Comparison of ENCODE assay signal across 8 cellular contexts in genomic region chr17:40433551-40434384, GRCh38. TPM values are rescaled to one million over a fixed set of nuclear protein-coding genes. Genes with fewer than 3 reads are reported as not detected.
A peak's percentile ranks its signal among the peaks of the same experiment; 100 is the strongest.
DNase-seq lines count a peak whose midpoint lies in the region; ATAC-seq and TF ChIP-seq lines count a peak whose summit lies in the region.

No MANE protein-coding gene starts in this region.

- no peaks in the 10 kb centered on the region for H3K9me3 Mint-ChIP-seq in memory B cell

- H3K4me3 Mint-ChIP-seq in memory B cell: no peak overlapping the region

- peak; percentile 41 for ATAC-seq in memory B cell (ENCODE audit: low read depth)
- no peak for ATAC-seq in HG03108 (IDR thresholded peaks at IDR 0.05; ENCODE audit: unreplicated experiment)
- no peak for ATAC-seq in HG03280 (IDR thresholded peaks at IDR 0.05; ENCODE audit: unreplicated experiment)
- ATAC-seq in GM19351 (IDR thresholded peaks at IDR 0.05; ENCODE audit: unreplicated experiment): no peak

- no peaks in the 10 kb centered on the region for H3K9me3 ChIP-seq in KOPT-K1 (ENCODE audit: insufficient read depth, low read length, poor library complexity, severe bottlenecking)

- H3K4me3 ChIP-seq in astrocyte of the cerebellum (ENCODE audit: low read depth, low read length): no peak overlapping the region

- H3K36me3 ChIP-seq in KOPT-K1 (ENCODE audit: insufficient read depth, low read length): no peaks in the 10 kb centered on the region

- DNase-seq in Daoy (ENCODE audit: low read depth) (peak; percentile 41), astrocyte of the cerebellum (ENCODE audit: low read depth) (no peak), memory B cell (ENCODE audit: low spot score in 2 of 2) (no peak), GOT3 (lab: John Stamatoyannopoulos, UW) (no peak)

- no peak overlapping the region for H3K27ac Mint-ChIP-seq in memory B cell

- H3K36me3 Mint-ChIP-seq in memory B cell: no peaks in the 10 kb centered on the region

- peak overlapping the region; percentile 19 for H3K27ac ChIP-seq in KOPT-K1 (ENCODE audit: low read depth, low read length, poor library complexity, severe bottlenecking)

- H3K27me3 Mint-ChIP-seq in memory B cell: peaks cover 4% of the 10 kb centered on the region

- TF ChIP-seq CTCF in astrocyte of the cerebellum (IDR thresholded peaks at IDR 0.05; ENCODE audit: low read depth, low read length, missing control alignments): peak; percentile 60

- in situ Hi-C loops in astrocyte of the cerebellum (cut with HindIII; ENCODE audit: low sequenced_read_pairs): no loop called here

- H3K4me1 Mint-ChIP-seq in memory B cell: peaks cover 2% of the 10 kb centered on the region

RNA-seq across cellular contexts. Expression of gene IGFBP4, which starts 9.5 kb away (rescaled TPM):
- total RNA-seq in Daoy (2014; rRNA removed; shearing (Covaris generic)): 67.4 and 68.8 TPM in 2 replicates

RNA-seq across cellular contexts. Expression of gene TOP2A, which starts 16.1 kb away (rescaled TPM):
- total RNA-seq in Daoy (2014; rRNA removed; shearing (Covaris generic)): 372 and 402 TPM in 2 replicates
